26 cellular contexts compared by ENCODE assay signal in the genomic region with DNA sequence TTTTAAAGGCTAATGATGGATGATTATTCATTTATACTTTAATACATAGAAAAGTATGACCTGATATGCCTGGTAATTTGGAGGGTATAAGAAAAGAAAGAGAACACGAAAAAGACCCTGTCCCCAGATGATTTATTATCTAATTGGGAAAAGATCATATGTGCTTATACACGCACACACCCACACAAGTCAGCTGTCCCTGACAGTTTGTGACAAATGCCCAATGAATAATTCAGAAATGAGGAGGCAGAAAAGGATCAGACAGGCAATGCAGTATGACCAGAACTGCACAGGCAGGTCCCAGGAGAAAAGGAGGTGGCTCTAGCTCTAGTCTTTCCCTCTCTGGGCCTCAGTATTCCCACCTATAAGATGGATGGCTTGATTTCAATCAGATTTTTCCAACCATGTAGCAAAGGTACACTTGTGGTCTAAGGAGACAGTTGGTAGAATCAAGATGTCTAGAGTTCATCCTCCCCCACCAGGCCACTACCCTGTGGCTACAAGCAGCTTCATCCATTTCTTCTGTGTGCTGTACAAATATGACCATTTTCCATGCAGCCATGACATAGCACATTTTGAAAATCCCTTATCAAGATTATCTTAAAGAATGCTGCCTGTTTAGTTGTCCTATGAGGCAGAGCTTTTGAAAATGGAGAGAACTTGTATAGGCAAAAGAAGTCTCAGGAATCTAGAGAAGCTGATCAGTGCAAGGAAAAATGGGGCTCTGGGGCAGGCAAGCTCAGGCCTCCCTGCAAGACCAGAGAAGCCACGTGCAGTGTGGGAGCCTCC.
"Had no signal": no experiment of that assay in that cellular context is flagged by ENCODE, and none has a peak within 500 bp of the region (broad histone marks: within the 10 kb centered on the region; RNA-seq: fewer than 3 reads in every experiment).

No MANE protein-coding gene starts in this region.

- FAIRE-seq: islet of Langerhans, TTC549 had no signal

- H3K27ac ChIP-seq: colonic mucosa, heart left ventricle, neutrophil, ovary, prostate gland, right atrium auricular region, tibial nerve, vagina had no signal

- H3K9me3 ChIP-seq: colonic mucosa, heart left ventricle, neutrophil, ovary, prostate gland, right atrium auricular region, tibial nerve, vagina had no signal

- H3K4me3 ChIP-seq: colonic mucosa, heart left ventricle, ovary, prostate gland, right atrium auricular region, tibial nerve, vagina had no signal

- DNase-seq: activated B cell treated with CpG ODN at 0.5 μM for 24 hours; activated CD4-positive, alpha-beta memory T cell treated with anti-CD3 and anti-CD28 coated beads, Interleukin-2, amount 10 ng/mL, durations not matched to agents 7 days and 5 days; activated CD4-positive, alpha-beta T cell treated with anti-CD3 and anti-CD28 coated beads, Interleukin-2, amount 10 ng/mL, durations not matched to agents 24 days and 14 days; activated effector memory CD4-positive, alpha-beta T cell treated with anti-CD3 and anti-CD28 coated beads, Interleukin-2, amount 50 U/mL, for 16 hours; activated naive CD4-positive, alpha-beta T cell treated with anti-CD3 and anti-CD28 coated beads, Interleukin-2, amount 50 U/mL, for 16 hours; activated naive CD8-positive, alpha-beta T cell treated with anti-CD3 and anti-CD28 coated beads, Interleukin-2, amount 50 U/mL, for 24 hours; activated T-cell treated with anti-CD3 and anti-CD28 coated beads for 4 hours; anterior cingulate cortex; central memory CD4-positive, alpha-beta T cell; colonic mucosa; endodermal cell; heart left ventricle; left ventricle myocardium superior; mammary epithelial cell; midbrain; ovary; stimulated activated CD4-positive, alpha-beta T cell treated with anti-CD3 and anti-CD28 coated beads, Interleukin-1b, Interleukin-23, amount 100 ng/mL, for 48 hours; T-helper 1 cell had no signal

- H3K4me1 ChIP-seq: colonic mucosa had no signal

- H3K27me3 ChIP-seq: colonic mucosa, heart left ventricle, neutrophil, ovary, right atrium auricular region, tibial nerve, vagina had no signal

- H3K36me3 ChIP-seq: colonic mucosa, ovary, prostate gland, right atrium auricular region, tibial nerve, vagina had no signal

- ATAC-seq: activated naive CD8-positive, alpha-beta T cell treated with anti-CD3 and anti-CD28 coated beads, Interleukin-2, amount 50 U/mL, for 24 hours; heart left ventricle; left ventricle myocardium superior; natural killer cell treated with Interleukin-12 subunit alpha and Interleukin-12 subunit beta and Interleukin-15 and Interleukin-18, amount 100 ng/mL, for 72 hours had no signal
